15 cellular contexts compared by ENCODE assay signal in the genomic region with DNA sequence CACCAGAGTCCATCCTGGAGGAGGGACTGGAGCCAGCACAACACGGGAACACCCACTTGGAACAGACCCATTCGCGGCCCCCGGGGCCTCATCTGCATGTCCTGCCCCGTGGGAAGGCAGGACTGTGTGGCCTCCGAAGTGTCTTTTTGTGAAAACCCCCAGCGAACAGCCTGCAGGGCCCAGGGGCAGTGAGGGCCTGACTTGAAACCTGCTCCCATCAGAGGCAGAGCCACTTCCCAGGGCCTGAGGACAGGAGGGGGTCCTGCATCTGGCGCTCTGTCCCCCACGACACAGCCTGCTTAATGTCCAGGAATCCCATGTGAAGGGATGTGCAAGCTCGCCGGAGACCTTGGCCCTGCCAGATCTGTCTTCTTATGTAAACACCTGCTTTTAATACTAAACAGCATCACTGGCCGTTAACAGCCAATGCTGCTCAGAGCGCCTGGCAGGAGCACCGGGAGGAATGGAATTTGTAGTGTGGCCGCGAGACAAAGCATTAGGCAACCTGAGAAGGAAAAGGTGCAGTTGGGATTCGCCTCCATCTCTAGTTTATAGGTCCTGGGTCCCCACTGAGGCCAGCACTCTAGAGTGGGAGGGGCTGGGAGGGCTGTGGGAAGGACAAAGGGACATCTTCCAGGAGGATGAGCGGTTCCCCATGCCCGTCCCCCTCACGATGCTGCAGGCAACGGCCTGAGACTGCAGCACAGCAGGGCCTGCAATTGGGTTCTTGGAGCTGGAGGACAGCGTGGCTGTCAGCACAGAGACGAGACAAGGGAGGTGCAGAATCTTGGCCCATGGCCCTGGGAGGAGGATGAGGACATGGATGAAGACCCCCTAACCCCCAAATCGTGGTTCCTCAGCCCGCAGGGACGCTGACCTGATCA. TPM values are rescaled to one million over a fixed set of nuclear protein-coding genes. Genes with fewer than 3 reads are reported as not detected.
DNase-seq lines count a peak whose midpoint lies in the region; ATAC-seq and TF ChIP-seq lines count a peak whose summit lies in the region.
"Had no signal": no experiment of that assay in that cellular context is flagged by ENCODE, and none has a peak within 500 bp of the region (broad histone marks: within the 10 kb centered on the region; RNA-seq: fewer than 3 reads in every experiment).

No MANE protein-coding gene starts in this region.

- peak overlapping the region; percentile 75 for H3K23ac ChIP-seq in neuronal stem cell (ENCODE audit: low read depth, low read length, poor library complexity)

- H3K27ac Mint-ChIP-seq in glutamatergic neuron (ENCODE audit: unreplicated experiment) (peak overlapping the region; percentile 43), CD14-positive monocyte (peak overlapping the region in 1 of 7 donors; percentile 54)
- H3K27ac Mint-ChIP-seq: activated naive CD4-positive, alpha-beta T cell treated with anti-CD3 and anti-CD28 coated beads for 36 hours; mesothelial cell of epicardium had no signal

- TF ChIP-seq CTCF in glutamatergic neuron (IDR thresholded peaks at IDR 0.05; ENCODE audit: partially characterized antibody, unreplicated experiment) (no peak), upper lobe of right lung (IDR thresholded peaks at IDR 0.05) (no peak), CD14-positive monocyte (IDR thresholded peaks at IDR 0.05) (no peak)

- DNase-seq in H7 (peak; percentile 81), NT2/D1 (ENCODE audit: low read depth, low spot score) (no peak), glutamatergic neuron (no peak), neuronal stem cell (ENCODE audit: low spot score) (no peak), AML-193 (lab: John Stamatoyannopoulos, UW) (no peak), upper lobe of right lung (no peak), CD14-positive monocyte (ENCODE audit: low spot score) (no peak), cerebellar cortex (ENCODE audit: low spot score) (no peak)
- DNase-seq: activated naive CD4-positive, alpha-beta T cell treated with anti-CD3 and anti-CD28 coated beads for 36 hours; NCI-H187 treated with DMSO at 0.1 percent for 48 hours; stimulated activated CD4-positive, alpha-beta T cell treated with anti-CD3 and anti-CD28 coated beads, Interleukin-2, amount 100 ng/mL, for 24 hours had no signal

- H3K4me1 ChIP-seq in NT2/D1 (ENCODE audit: insufficient read depth, insufficient read length) (peaks cover 25% of the 10 kb centered on the region), neuronal stem cell (ENCODE audit: control insufficient read depth in 2 of 2, insufficient read depth in 1 of 2, low read depth in 1 of 2, low read length in 2 of 2) (peaks cover 0 to 8% of the 10 kb centered on the region in 2 donors), upper lobe of right lung (no peaks in the 10 kb centered on the region)
- H3K4me1 ChIP-seq: prostate gland had no signal

- no peak overlapping the region for H2AFZ ChIP-seq in neuronal stem cell (ENCODE audit: low read length)

- H2BK12ac ChIP-seq in neuronal stem cell (ENCODE audit: low read length), result no peak overlapping the region

- intact Hi-C loops in upper lobe of right lung (cut with DNase I), result no loop called here
- intact Hi-C loops in CD14-positive monocyte (cut with micrococcal nuclease), result no loop called here

- H2BK5ac ChIP-seq in neuronal stem cell (ENCODE audit: low read length), result no peak overlapping the region

- H3K14ac ChIP-seq in neuronal stem cell (ENCODE audit: low read length), result no peak overlapping the region

- H3K4me3 Mint-ChIP-seq in glutamatergic neuron (ENCODE audit: unreplicated experiment) (no peak overlapping the region), CD14-positive monocyte (no peak overlapping the region)
- H3K4me3 Mint-ChIP-seq: activated naive CD4-positive, alpha-beta T cell treated with anti-CD3 and anti-CD28 coated beads for 36 hours; central memory CD8-positive, alpha-beta T cell; mesothelial cell of epicardium had no signal

- H3K4me2 ChIP-seq in neuronal stem cell (ENCODE audit: insufficient read depth, low read length, poor library complexity, severe bottlenecking), result no peak overlapping the region

- H3K27ac ChIP-seq in neuronal stem cell (replicated peaks; ENCODE audit: low read length) (no peak overlapping the region), upper lobe of right lung (no peak overlapping the region)
- H3K27ac ChIP-seq: C4-2B, prostate gland had no signal

- H3K9me3 Mint-ChIP-seq in glutamatergic neuron (ENCODE audit: unreplicated experiment) (peaks cover 3% of the 10 kb centered on the region), CD14-positive monocyte (no peaks in the 10 kb centered on the region)
- H3K9me3 Mint-ChIP-seq: activated naive CD4-positive, alpha-beta T cell treated with anti-CD3 and anti-CD28 coated beads for 36 hours; central memory CD8-positive, alpha-beta T cell had no signal

- no CpG with 5 or more reads among the region's 26 CpGs for WGBS in neuronal stem cell (ENCODE audit: extremely low coverage in 2 of 2, insufficient read length in 2 of 2, insufficient replicate concordance in 1 of 2), 2 donors

- H3K27me3 ChIP-seq in H7 (ENCODE audit: control insufficient read depth, insufficient read depth, low read length) (no peaks in the 10 kb centered on the region), NT2/D1 (ENCODE audit: insufficient read depth, insufficient read length) (no peaks in the 10 kb centered on the region), neuronal stem cell (ENCODE audit: control insufficient read depth in 3 of 3, insufficient read depth in 3 of 3, low read depth in 1 of 3, low read length in 3 of 3) (no peaks in the 10 kb centered on the region), upper lobe of right lung (no peaks in the 10 kb centered on the region)

- peak overlapping the region; percentile 68 for H3K18ac ChIP-seq in neuronal stem cell (ENCODE audit: low read length)

- peaks cover 16% of the 10 kb centered on the region for H3K36me3 ChIP-seq in H7 (replicated peaks; ENCODE audit: control insufficient read depth, insufficient read depth, low read length)
- H3K36me3 ChIP-seq in NT2/D1 (ENCODE audit: insufficient read depth, insufficient read length, low read length), result peaks cover 48% of the 10 kb centered on the region
- peaks cover 25 to 51% of the 10 kb centered on the region in 2 donors for H3K36me3 ChIP-seq in neuronal stem cell (replicated peaks in 1 of 2; ENCODE audit: control insufficient read depth in 2 of 2, insufficient read depth in 2 of 2, low read length in 2 of 2)
- peaks cover 40% of the 10 kb centered on the region for H3K36me3 ChIP-seq in upper lobe of right lung

- no peak overlapping the region for H3K4ac ChIP-seq in neuronal stem cell (ENCODE audit: low read length)

- H4K8ac ChIP-seq in neuronal stem cell (ENCODE audit: low read depth, low read length), result no peak overlapping the region

- H3K4me1 Mint-ChIP-seq in glutamatergic neuron (ENCODE audit: low read depth, unreplicated experiment) (peaks cover 7% of the 10 kb centered on the region), CD14-positive monocyte (no peaks in the 10 kb centered on the region)

- peak overlapping the region; percentile 2 for H2BK15ac ChIP-seq in neuronal stem cell (ENCODE audit: low read length)

- H3K27me3 Mint-ChIP-seq in glutamatergic neuron (ENCODE audit: unreplicated experiment), result no peaks in the 10 kb centered on the region
- peaks cover 0 to 4% (median 2%) of the 10 kb centered on the region in 3 donors for H3K27me3 Mint-ChIP-seq in CD14-positive monocyte (ENCODE audit: low read depth in 3 of 3)
- H3K27me3 Mint-ChIP-seq: central memory CD8-positive, alpha-beta T cell had no signal

- no peak for ATAC-seq in upper lobe of right lung

- H3K36me3 Mint-ChIP-seq in glutamatergic neuron (ENCODE audit: unreplicated experiment) (no peaks in the 10 kb centered on the region), CD14-positive monocyte (peaks cover 41 to 46% of the 10 kb centered on the region in 2 donors)

- H3K9me3 ChIP-seq in NT2/D1 (ENCODE audit: insufficient read depth, low read length), result peaks cover 18% of the 10 kb centered on the region; the same call in 1 of the 2 replicates
- peaks cover 0 to 19% of the 10 kb centered on the region in 2 donors for H3K9me3 ChIP-seq in neuronal stem cell (replicated peaks in 1 of 2; ENCODE audit: control insufficient read depth in 2 of 2, insufficient read depth in 1 of 2, low read depth in 1 of 2, low read length in 2 of 2)
- H3K9me3 ChIP-seq in upper lobe of right lung, result no peaks in the 10 kb centered on the region
- H3K9me3 ChIP-seq: prostate gland had no signal

- peak overlapping the region; percentile 63 for H3K9ac ChIP-seq in NT2/D1 (ENCODE audit: insufficient read length, low read depth)
- H3K9ac ChIP-seq in neuronal stem cell (ENCODE audit: low read depth, low read length, poor library complexity), result peak overlapping the region; percentile 68

- no peak overlapping the region for H4K91ac ChIP-seq in neuronal stem cell (ENCODE audit: low read depth, low read length, poor library complexity)

- no peaks in the 10 kb centered on the region for H3K79me1 ChIP-seq in neuronal stem cell (ENCODE audit: low read depth, low read length)

- no peak overlapping the region for H3K4me3 ChIP-seq in H7 (ENCODE audit: insufficient read depth, low read depth, low read length)
- H3K4me3 ChIP-seq in NT2/D1 (ENCODE audit: insufficient read length, low read depth), result no peak overlapping the region
- H3K4me3 ChIP-seq in neuronal stem cell (ENCODE audit: low read length in 2 of 2), result no peak overlapping the region
- no peak overlapping the region for H3K4me3 ChIP-seq in upper lobe of right lung
- H3K4me3 ChIP-seq: prostate gland had no signal

- no peak overlapping the region for H2AK5ac ChIP-seq in neuronal stem cell (ENCODE audit: low read depth, low read length)

- no peak overlapping the region for H2BK120ac ChIP-seq in neuronal stem cell (ENCODE audit: low read depth, low read length)

RNA-seq across cellular contexts. Expression of gene EVPL, which starts 9.6 kb away (rescaled TPM):
- total RNA-seq in H7 (2014; rRNA removed; shearing (Covaris generic)), result 0.26 TPM in 1 of 2 replicates, not detected in the other
- total RNA-seq in glutamatergic neuron (ENCODE audit: unreplicated experiment), result not detected
- polyA plus RNA-seq in neuronal stem cell (2013, experiment 1 of 2), result not detected
- polyA plus RNA-seq in neuronal stem cell (2013, experiment 2 of 2), result not detected
- total RNA-seq in upper lobe of right lung, result 46.8 TPM
- polyA plus RNA-seq in CD14-positive monocyte, result not detected

RNA-seq across cellular contexts. Expression of gene SRP68, which starts 35.6 kb away (rescaled TPM):
- total RNA-seq in H7 (2014; rRNA removed; shearing (Covaris generic)), result 31.4 and 33.4 TPM in 2 replicates
- total RNA-seq in glutamatergic neuron (ENCODE audit: unreplicated experiment) (48.4 TPM), upper lobe of right lung (74.9 TPM)
- polyA plus RNA-seq in neuronal stem cell (2013, experiment 1 of 2), result 51.0 TPM
- 51.5 TPM for polyA plus RNA-seq in neuronal stem cell (2013, experiment 2 of 2)
- 10 to 100 TPM; 42.1 to 47.1 TPM for polyA plus RNA-seq in CD14-positive monocyte

RNA-seq across cellular contexts. Expression of gene CDK3, which starts 36.1 kb away (rescaled TPM):
- total RNA-seq in H7 (2014; rRNA removed; shearing (Covaris generic)), result 4.3 and 6.7 TPM in 2 replicates
- total RNA-seq in glutamatergic neuron (ENCODE audit: unreplicated experiment), result 7.1 TPM
- polyA plus RNA-seq in neuronal stem cell (2013, experiment 1 of 2), result 5.4 TPM
- polyA plus RNA-seq in neuronal stem cell (2013, experiment 2 of 2), result 5.3 TPM
- total RNA-seq in upper lobe of right lung, result 9.6 TPM
- polyA plus RNA-seq in CD14-positive monocyte, result not detected

RNA-seq across cellular contexts. Expression of gene GALR2, which starts 37.8 kb away (rescaled TPM):
- total RNA-seq in H7 (2014; rRNA removed; shearing (Covaris generic)), result 1.8 and 2.0 TPM in 2 replicates
- total RNA-seq in glutamatergic neuron (ENCODE audit: unreplicated experiment), result 3.3 TPM
- not detected for polyA plus RNA-seq in neuronal stem cell (2013, experiment 1 of 2)
- polyA plus RNA-seq in neuronal stem cell (2013, experiment 2 of 2), result 0.03 TPM
- not detected for total RNA-seq in upper lobe of right lung
- 1 to 10 TPM in 1 of 2 donors, under 1 TPM in 1; 0.22 to 1.1 TPM for polyA plus RNA-seq in CD14-positive monocyte
- total RNA-seq: mesothelial cell of epicardium had no signal

RNA-seq across cellular contexts. Expression of gene ZACN, which starts 42.2 kb away (rescaled TPM):
- total RNA-seq in H7 (2014; rRNA removed; shearing (Covaris generic)), result 0.48 and 0.59 TPM in 2 replicates
- total RNA-seq in glutamatergic neuron (ENCODE audit: unreplicated experiment) (1.9 TPM), upper lobe of right lung (not detected)
- polyA plus RNA-seq in neuronal stem cell (2013, experiment 1 of 2), result not detected
- not detected for polyA plus RNA-seq in neuronal stem cell (2013, experiment 2 of 2)
- polyA plus RNA-seq in CD14-positive monocyte, result not detected
- total RNA-seq: prostate gland had no signal

Comparison
In these comparisons a context has a peak if more than half of its experiments do, and no peak if none do; other contexts are left out.
1. RNA of gene EVPL, which starts 9.6 kb away (total RNA-seq): 46.8 TPM in upper lobe of right lung (single experiment); not detected in glutamatergic neuron (single experiment) and 0.26 TPM in H7; every median in the first group is over 10 times any median in the second.